Comparison of ENCODE assay signal across 14 cellular contexts in genomic region chr17:34464812-34465211, GRCh38.
DNase-seq lines count a peak whose midpoint lies in the region; ATAC-seq and TF ChIP-seq lines count a peak whose summit lies in the region.
"Had no signal": no experiment of that assay in that cellular context is flagged by ENCODE, and none has a peak within 500 bp of the region (broad histone marks: within the 10 kb centered on the region; RNA-seq: fewer than 3 reads in every experiment).

No MANE protein-coding gene starts in this region.

- no peaks in the 10 kb centered on the region for H3K36me3 ChIP-seq in neural cell (ENCODE audit: insufficient read depth, low read length)
- H3K36me3 ChIP-seq: BLaER1 treated with 17β-estradiol and CSF1 and Interleukin-3, amounts not matched to agents 10 nM and 100 nM had no signal

- no peak overlapping the region for H3K27ac ChIP-seq in neural cell (ENCODE audit: low read length)
- H3K27ac ChIP-seq: BLaER1 treated with 17β-estradiol and CSF1 and Interleukin-3, amounts not matched to agents 10 nM and 100 nM had no signal

- H3K4me3 ChIP-seq in neural cell (ENCODE audit: low read length): no peak overlapping the region
- H3K4me3 ChIP-seq: BLaER1 treated with 17β-estradiol and CSF1 and Interleukin-3, amounts not matched to agents 10 nM and 100 nM; K562 had no signal

- no peaks in the 10 kb centered on the region for H4K20me1 ChIP-seq in neural cell (ENCODE audit: insufficient read depth)

- H3K9me2 ChIP-seq in neural cell (ENCODE audit: insufficient read depth, low read length): no peaks in the 10 kb centered on the region

- no peak overlapping the region for H3K9ac ChIP-seq in neural cell (ENCODE audit: low read length)
- H3K9ac ChIP-seq: BLaER1 treated with 17β-estradiol and CSF1 and Interleukin-3, amounts not matched to agents 10 nM and 100 nM had no signal

- no peaks in the 10 kb centered on the region for H3F3A ChIP-seq in neural cell (ENCODE audit: insufficient read depth, low read length, poor library complexity, severe bottlenecking)

- H3K4me2 ChIP-seq in neural cell (ENCODE audit: low read length): no peak overlapping the region
- H3K4me2 ChIP-seq: BLaER1 treated with 17β-estradiol and CSF1 and Interleukin-3, amounts not matched to agents 10 nM and 100 nM had no signal

- H3K79me2 ChIP-seq in neural cell (replicated peaks; ENCODE audit: insufficient read depth, low read length): no peaks in the 10 kb centered on the region

- no peak for ATAC-seq in HG02642 (IDR thresholded peaks at IDR 0.05; ENCODE audit: poor library complexity, unreplicated experiment)
- ATAC-seq: CD8-positive, alpha-beta T cell; K562 had no signal

- no peak overlapping the region for H2AFZ ChIP-seq in neural cell (ENCODE audit: low read depth, low read length)

- TF ChIP-seq RAD21 in neural cell (conservative IDR thresholded peaks at IDR 0.05): no peak

- no peak for TF ChIP-seq CTCF in neural cell (IDR thresholded peaks at IDR 0.05; ENCODE audit: poor library complexity, severe bottlenecking)

- peak; percentile 46 for DNase-seq in NCI-H82 (lab: John Stamatoyannopoulos, UW)
- no peak for DNase-seq in NCI-H82 treated with DMSO at 0.1 percent for 48 hours (lab: John Stamatoyannopoulos, UW; ENCODE audit: unreplicated experiment)
- DNase-seq in NCI-H1694 (lab: John Stamatoyannopoulos, UW): peak; percentile 44
- peak; percentile 12 to 55 for DNase-seq in NCI-H524 (lab: John Stamatoyannopoulos, UW)
- DNase-seq in superior temporal gyrus (ENCODE audit: extremely low spot score): no peak
- DNase-seq: Calu3; CD8-positive, alpha-beta T cell; DMS79; GDM1; H9 had no signal

- H3K27me3 ChIP-seq in neural cell (ENCODE audit: insufficient read depth, low read depth, low read length): no peaks in the 10 kb centered on the region
- H3K27me3 ChIP-seq: BLaER1 treated with 17β-estradiol and CSF1 and Interleukin-3, amounts not matched to agents 10 nM and 100 nM had no signal

- TF ChIP-seq EP300 in neural cell (conservative IDR thresholded peaks at IDR 0.05; ENCODE audit: poor library complexity, severe bottlenecking): peak; percentile 67

- H3K9me3 ChIP-seq in neural cell (ENCODE audit: low read length): no peaks in the 10 kb centered on the region
- H3K9me3 ChIP-seq: BLaER1 treated with 17β-estradiol and CSF1 and Interleukin-3, amounts not matched to agents 10 nM and 100 nM had no signal

TF ChIP-seq in neural cell, 6 proteins besides CTCF, POLR2A, EP300 and RAD21:
- TF ChIP-seq POLR2AphosphoS5 (IDR thresholded peaks at IDR 0.05) (peak; percentile 51), TAF1 (IDR thresholded peaks at IDR 0.05; ENCODE audit: low read depth) (no peak)

Comparison
In these comparisons a context has a peak if more than half of its experiments do, and no peak if none do; other contexts are left out.
1. DNase-seq: peak in NCI-H82 (single experiment), NCI-H1694 (single experiment) and NCI-H524 (2 of 2); none in NCI-H82 treated with DMSO at 0.1 percent for 48 hours (single experiment) and superior temporal gyrus (single experiment).